11 cellular contexts compared by ENCODE assay signal in the genomic region with DNA sequence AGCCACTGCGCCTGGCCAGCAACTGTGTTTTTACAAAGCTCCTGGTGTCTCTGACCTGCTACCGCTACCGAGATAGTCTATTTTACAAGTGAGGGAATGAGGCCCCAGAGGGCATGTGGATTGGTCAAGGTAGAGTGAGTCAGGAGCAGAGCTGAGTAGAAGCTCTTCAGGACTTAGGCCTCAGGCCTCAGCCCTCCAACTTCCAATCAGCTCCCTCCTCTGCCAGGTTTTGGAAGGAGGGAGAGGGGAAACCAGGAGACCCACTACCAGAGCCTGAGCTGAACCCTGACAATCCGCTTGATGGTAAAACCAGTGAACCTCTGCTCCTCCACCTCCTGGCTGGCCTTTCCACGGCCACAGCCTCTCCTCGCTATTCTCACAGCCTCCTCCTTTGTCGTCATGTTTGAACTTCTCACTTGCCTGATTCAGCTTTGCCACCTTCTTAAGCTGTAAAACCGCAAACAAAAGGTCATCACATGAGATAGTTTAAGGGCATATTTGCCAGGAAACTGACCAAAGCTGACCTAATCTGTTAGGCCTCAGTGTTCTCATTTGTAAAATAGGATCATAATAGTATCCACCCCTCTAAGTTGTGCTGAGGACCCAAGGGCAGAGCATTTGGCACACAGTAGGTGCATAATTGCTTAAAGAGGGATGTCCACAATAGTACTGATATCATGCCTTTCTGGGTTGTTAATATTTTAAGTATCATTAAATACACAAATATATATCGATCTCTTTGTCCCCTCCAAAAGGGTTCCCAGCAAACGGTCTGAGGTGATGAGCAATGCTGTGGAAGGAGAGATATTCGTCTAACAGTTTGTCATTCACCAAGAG. TPM values are rescaled to one million over a fixed set of nuclear protein-coding genes. Genes with fewer than 3 reads are reported as not detected.
DNase-seq lines count a peak whose midpoint lies in the region; ATAC-seq, FAIRE-seq and TF ChIP-seq lines count a peak whose summit lies in the region.
"Had no signal": no experiment of that assay in that cellular context is flagged by ENCODE, and none has a peak within 500 bp of the region (broad histone marks: within the 10 kb centered on the region; RNA-seq: fewer than 3 reads in every experiment).

No MANE protein-coding gene starts in this region.

- in situ Hi-C loops in K562 (cut with MboI), result loop anchor here (25.0 kb wide), 1 partner anchor 313 kb away; no protein-coding TSS in a partner anchor

- H3K27ac ChIP-seq in K562 (ENCODE audit: extremely low read depth, low read depth, low read length) (no peak overlapping the region), skin epidermis (peak overlapping the region in 19 of 21 experiments; percentile 13 to 100 (median 84)), kidney (ENCODE audit: low read depth in 2 of 2, low read length in 2 of 2) (peak overlapping the region in 1 of 2 donors; percentile 18)

- intact Hi-C loops in K562 (cut with micrococcal nuclease), result no loop called here
- intact Hi-C loops in kidney (cut with DNase I), result no loop called here

- H3K4me1 ChIP-seq in K562 (replicated peaks in 1 of 2; ENCODE audit: control insufficient read depth in 2 of 2, insufficient read depth in 2 of 2, low read length in 2 of 2) (peaks cover 12 to 32% of the 10 kb centered on the region in 2 experiments), kidney (ENCODE audit: control insufficient read depth in 1 of 2, insufficient read depth in 1 of 2, low read depth in 1 of 2, low read length in 2 of 2) (peaks cover 0 to 4% of the 10 kb centered on the region in 2 donors)

- no peak overlapping the region for H3K4me2 ChIP-seq in K562 (ENCODE audit: insufficient read depth, low read length)

- H3K9ac ChIP-seq in K562 (ENCODE audit: insufficient read depth in 1 of 2, low read depth in 2 of 2, low read length in 2 of 2) (peak overlapping the region in 1 of 2 experiments; percentile 54; a peak in 1 of 4 replicates), kidney (ENCODE audit: low read length in 2 of 2) (no peak overlapping the region)

- no peaks in the 10 kb centered on the region for H3K9me1 ChIP-seq in K562 (ENCODE audit: control insufficient read depth, insufficient read depth, low read length)

- DNase-seq in NCI-H460 (ENCODE audit: extremely low read depth, low read depth) (peak; percentile 40), K562 (ENCODE audit: extremely low read depth in 1 of 4, low spot score in 3 of 4) (no peak), cerebellar nuclear complex (lab: John Stamatoyannopoulos, UW) (no peak), medulla oblongata (ENCODE audit: extremely low spot score) (no peak), Ammon's horn (ENCODE audit: low spot score) (no peak), kidney (no peak)
- DNase-seq: anterior cingulate cortex; NCI-H2029; stimulated activated CD4-positive, alpha-beta T cell treated with anti-CD3 and anti-CD28 coated beads, Interleukin-4, amount 100 ng/mL, for 1 hour had no signal

- CTCF ChIA-PET in K562 (lab: Yijun Ruan, JAX; ENCODE audit: low intra/inter-chr PET ratio), result no interaction called here

- peak overlapping the region; percentile 57 for H3K4me3 ChIP-seq in GM08714 (ENCODE audit: low read length)
- no peak overlapping the region for H3K4me3 ChIP-seq in K562
- peak overlapping the region; percentile 2 to 38 (median 21) for H3K4me3 ChIP-seq in skin epidermis
- H3K4me3 ChIP-seq in kidney (ENCODE audit: low read length in 2 of 2), result no peak overlapping the region

- POLR2A ChIA-PET in K562 (lab: Yijun Ruan, JAX), result no interaction called here

- TF ChIP-seq CTCF in K562 (IDR thresholded peaks at IDR 0.05 in 2 of 3, conservative IDR thresholded peaks at IDR 0.05 in 1 of 3; ENCODE audit: insufficient read depth in 2 of 3, low read depth in 1 of 3, low read length in 3 of 3) (no peak), kidney (IDR thresholded peaks at IDR 0.05; ENCODE audit: borderline replicate concordance, extremely low read depth, insufficient read depth) (no peak)

- no peak for TF ChIP-seq POLR2A in K562 (conservative IDR thresholded peaks at IDR 0.05)

- no peak overlapping the region for H2AFZ ChIP-seq in K562 (ENCODE audit: low read depth, low read length)

- 67% methylated on average over 11 of the region's 11 CpGs for WGBS in K562 (ENCODE audit: insufficient coverage, low coverage, missing lambda C conversion rate)

- FAIRE-seq in K562 (lab: Jason Lieb, UNC) (peak; percentile 29), kidney (lab: Jason Lieb, UNC) (no peak)

- no peaks in the 10 kb centered on the region for H4K20me1 ChIP-seq in K562 (replicated peaks; ENCODE audit: control insufficient read depth, insufficient read depth, low read length)

- no peaks in the 10 kb centered on the region for H3K79me2 ChIP-seq in K562 (ENCODE audit: control insufficient read depth, insufficient read depth, low read length)

- no peak for TF ChIP-seq RAD21 in K562 (CRISPR knock-in tag; conservative IDR thresholded peaks at IDR 0.05 in 1 of 2, IDR thresholded peaks at IDR 0.05 in 1 of 2)

- no TSS peak for BruUV-seq in K562 (replicated peaks; lab: Mats Ljungman, UMichigan)

- no peak for ATAC-seq in K562

- H3K36me3 ChIP-seq in K562 (ENCODE audit: control insufficient read depth, insufficient read depth, low read length) (no peaks in the 10 kb centered on the region), kidney (ENCODE audit: control insufficient read depth in 1 of 2, insufficient read depth in 2 of 2, low read length in 2 of 2) (no peaks in the 10 kb centered on the region)

- no peaks in the 10 kb centered on the region for H3K9me3 ChIP-seq in K562 (replicated peaks; ENCODE audit: control insufficient read depth, insufficient read depth, low read depth, low read length)
- no peaks in the 10 kb centered on the region for H3K9me3 ChIP-seq in kidney (ENCODE audit: control insufficient read depth in 1 of 2, low read length in 2 of 2)

- no peak for TF ChIP-seq EP300 in K562 (IDR thresholded peaks at IDR 0.05; ENCODE audit: low read length)

- no peaks in the 10 kb centered on the region for H3K27me3 ChIP-seq in K562 (ENCODE audit: control insufficient read depth in 2 of 2, insufficient read depth in 2 of 2, low read length in 2 of 2)

TF ChIP-seq in K562, 482 proteins besides CTCF, POLR2A, EP300 and RAD21 (continues in another document):
- TF ChIP-seq TAF1 (IDR thresholded peaks at IDR 0.05; ENCODE audit: control insufficient read depth, extremely low read depth, insufficient read depth, low read length, severe bottlenecking), result no peak
- no peak for TF ChIP-seq RB1 (IDR thresholded peaks at IDR 0.05; ENCODE audit: low read depth)

RNA-seq across cellular contexts. Expression of gene TRAF1, which starts 1.7 kb away (rescaled TPM):
- 0.87 and 1.5 TPM in 2 replicates for total RNA-seq in NCI-H460 (2014; rRNA removed; shearing (Covaris generic))
- 5.7 and 6.7 TPM in 2 replicates for polyA plus RNA-seq in NCI-H460 (2014; cell fraction: nucleus; rRNA removed)
- 2.6 and 5.9 TPM in 2 replicates for total RNA-seq in K562 (2011; cell fraction: chromatin; rRNA removed; ENCODE audit: low replicate concordance)
- 3.0 and 4.3 TPM in 2 replicates for total RNA-seq in K562 (2011; cell fraction: nucleolus; rRNA removed)
- total RNA-seq in K562 (2011; cell fraction: nucleoplasm; rRNA removed), result 2.1 and 2.3 TPM in 2 replicates
- total RNA-seq in K562 (2014; rRNA removed) (not detected in 2 replicates), K562 (2014; rRNA removed; fragmentation: Illumina TruSeq; extraction: Trizol) (0.04 TPM in 1 of 2 replicates, not detected in the other), K562 (2015; rRNA removed; fragmentation: Illumina TruSeq; extraction: Trizol) (0.04 TPM in 1 of 2 replicates, not detected in the other), K562 (2021) (0.38 and 0.47 TPM in 2 replicates), kidney (10.9 TPM)
- polyA plus RNA-seq in K562 (2011; rRNA removed) (0.37 and 1.1 TPM in 2 replicates), K562 (2014; fragmentation: Illumina TruSeq; extraction: Trizol) (0.06 and 0.12 TPM in 2 replicates), K562 (2014; fragmentation: Nextera tagmentation; extraction: Ambion mirVana) (under 1 TPM in 1 of 2 experiments, not detected in 1; 0.01 TPM), K562 (2014; rRNA removed) (0.01 and 0.03 TPM in 2 replicates), kidney (ENCODE audit: insufficient read depth, low read depth, low replicate concordance) (3.1 TPM)
- polyA plus RNA-seq in K562 (2011; cell fraction: cytosol; rRNA removed), result 0.29 and 1.3 TPM in 2 replicates
- 0.18 and 1.4 TPM in 2 replicates for polyA plus RNA-seq in K562 (2011; cell fraction: nucleus; rRNA removed)
- 0.13 and 0.18 TPM in 2 replicates for polyA plus RNA-seq in K562 (2012)
- polyA minus RNA-seq in K562 (2011; rRNA and poly(A)+ RNA removed), result 1.3 and 3.1 TPM in 2 replicates
- 0.76 TPM in 1 of 2 replicates, not detected in the other for polyA minus RNA-seq in K562 (2011; cell fraction: cytosol; rRNA and poly(A)+ RNA removed)
- polyA minus RNA-seq in K562 (2011; cell fraction: nucleus; rRNA and poly(A)+ RNA removed), result 0.89 and 2.3 TPM in 2 replicates

RNA-seq across cellular contexts. Expression of gene PHF19, which starts 47.9 kb away (rescaled TPM):
- total RNA-seq in NCI-H460 (2014; rRNA removed; shearing (Covaris generic)), result 66.4 and 70.0 TPM in 2 replicates
- polyA plus RNA-seq in NCI-H460 (2014; cell fraction: nucleus; rRNA removed), result 93.5 and 123 TPM in 2 replicates
- 622 and 1,187 TPM in 2 replicates for total RNA-seq in K562 (2011; cell fraction: chromatin; rRNA removed; ENCODE audit: low replicate concordance)
- 570 and 625 TPM in 2 replicates for total RNA-seq in K562 (2011; cell fraction: nucleolus; rRNA removed)
- 592 and 663 TPM in 2 replicates for total RNA-seq in K562 (2011; cell fraction: nucleoplasm; rRNA removed)
- total RNA-seq in K562 (2014; rRNA removed), result 255 and 312 TPM in 2 replicates
- 191 and 211 TPM in 2 replicates for total RNA-seq in K562 (2014; rRNA removed; fragmentation: Illumina TruSeq; extraction: Trizol)
- 240 and 241 TPM in 2 replicates for total RNA-seq in K562 (2015; rRNA removed; fragmentation: Illumina TruSeq; extraction: Trizol)
- total RNA-seq in K562 (2021), result 372 and 373 TPM in 2 replicates
- polyA plus RNA-seq in K562 (2011; rRNA removed), result 403 and 414 TPM in 2 replicates
- 475 and 721 TPM in 2 replicates for polyA plus RNA-seq in K562 (2011; cell fraction: cytosol; rRNA removed)
- polyA plus RNA-seq in K562 (2011; cell fraction: nucleus; rRNA removed), result 1,109 and 1,436 TPM in 2 replicates
- 275 and 342 TPM in 2 replicates for polyA plus RNA-seq in K562 (2012)
- 292 and 365 TPM in 2 replicates for polyA plus RNA-seq in K562 (2014; fragmentation: Illumina TruSeq; extraction: Trizol)
- 100 to 1,000 TPM in 1 of 2 experiments, 10 to 100 TPM in 1; 95.8 to 140 TPM for polyA plus RNA-seq in K562 (2014; fragmentation: Nextera tagmentation; extraction: Ambion mirVana)
- 312 TPM in 2 replicates for polyA plus RNA-seq in K562 (2014; rRNA removed)
- 333 and 440 TPM in 2 replicates for polyA minus RNA-seq in K562 (2011; rRNA and poly(A)+ RNA removed)
- polyA minus RNA-seq in K562 (2011; cell fraction: cytosol; rRNA and poly(A)+ RNA removed), result 286 and 300 TPM in 2 replicates
- polyA minus RNA-seq in K562 (2011; cell fraction: nucleus; rRNA and poly(A)+ RNA removed), result 297 and 330 TPM in 2 replicates
- 17.4 TPM for total RNA-seq in kidney
- polyA plus RNA-seq in kidney (ENCODE audit: insufficient read depth, low read depth, low replicate concordance), result 6.9 TPM

Comparison
In these comparisons a context has a peak if more than half of its experiments do, and no peak if none do; other contexts are left out.
1. H3K4me3 ChIP-seq: peak in GM08714 (single experiment) and skin epidermis (7 of 7); none in K562 (single experiment) and kidney (0 of 2).